ENCODE assay signal across 14 cellular contexts in the genomic region with DNA sequence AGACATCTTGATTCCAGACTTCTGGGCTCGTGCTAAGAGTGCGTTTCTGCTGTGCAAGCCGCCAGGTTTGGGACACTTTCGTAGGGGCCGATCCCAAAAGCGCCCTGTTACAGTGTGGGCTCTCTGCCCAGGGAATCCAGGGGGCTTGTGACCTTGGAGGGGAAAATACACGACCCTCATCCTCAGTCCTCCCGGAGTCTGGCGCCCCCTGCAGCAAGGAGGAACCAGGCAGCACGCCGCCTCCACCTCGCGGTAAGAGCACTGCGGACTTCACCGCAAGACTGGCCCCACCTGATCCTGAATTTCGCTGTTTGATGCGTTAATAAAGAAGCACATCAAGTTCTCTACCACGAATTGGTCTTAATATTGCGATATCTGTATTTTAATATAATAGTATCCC. TPM values are rescaled to one million over a fixed set of nuclear protein-coding genes. Genes with fewer than 3 reads are reported as not detected.
DNase-seq lines count a peak whose midpoint lies in the region; TF ChIP-seq lines count a peak whose summit lies in the region.
"Had no signal": no experiment of that assay in that cellular context is flagged by ENCODE, and none has a peak within 500 bp of the region (broad histone marks: within the 10 kb centered on the region; RNA-seq: fewer than 3 reads in every experiment).

No MANE protein-coding gene starts in this region.

- H3K4me2 ChIP-seq in neural progenitor cell = no peak overlapping the region

- H3K4me3 Mint-ChIP-seq in activated CD4-positive, alpha-beta T cell treated with anti-CD3 and anti-CD28 coated beads, Interleukin-2, amount 10 ng/mL, durations not matched to agents 24 days and 14 days = no peak overlapping the region
- no peak overlapping the region for H3K4me3 Mint-ChIP-seq in HFFc6
- no peak overlapping the region for H3K4me3 Mint-ChIP-seq in neural progenitor cell

- no peaks in the 10 kb centered on the region for H3K36me3 ChIP-seq in neural progenitor cell

- no peaks in the 10 kb centered on the region for H3K9me3 Mint-ChIP-seq in activated CD4-positive, alpha-beta T cell treated with anti-CD3 and anti-CD28 coated beads, Interleukin-2, amount 10 ng/mL, durations not matched to agents 24 days and 14 days
- H3K9me3 Mint-ChIP-seq in HFFc6 = no peaks in the 10 kb centered on the region
- H3K9me3 Mint-ChIP-seq in neural progenitor cell = no peaks in the 10 kb centered on the region

- H3K27ac Mint-ChIP-seq in activated CD4-positive, alpha-beta T cell treated with anti-CD3 and anti-CD28 coated beads, Interleukin-2, amount 10 ng/mL, durations not matched to agents 24 days and 14 days = no peak overlapping the region
- H3K27ac Mint-ChIP-seq in HFFc6 = no peak overlapping the region
- no peak overlapping the region for H3K27ac Mint-ChIP-seq in neural progenitor cell

- peaks cover 21% of the 10 kb centered on the region for H3K79me2 ChIP-seq in neural progenitor cell (ENCODE audit: low read depth)

- peaks cover 8% of the 10 kb centered on the region for H3K4me1 Mint-ChIP-seq in activated CD4-positive, alpha-beta T cell treated with anti-CD3 and anti-CD28 coated beads, Interleukin-2, amount 10 ng/mL, durations not matched to agents 24 days and 14 days
- H3K4me1 Mint-ChIP-seq in HFFc6 (ENCODE audit: low read depth) (peaks cover 23% of the 10 kb centered on the region), neural progenitor cell (peaks cover 23% of the 10 kb centered on the region)

- no peak overlapping the region for H2AFZ ChIP-seq in neural progenitor cell (replicated peaks)

- H3K9me3 ChIP-seq in neural progenitor cell (ENCODE audit: low read depth) = no peaks in the 10 kb centered on the region
- H3K9me3 ChIP-seq: esophagus squamous epithelium, neutrophil had no signal

- DNase-seq in activated CD4-positive, alpha-beta T cell treated with anti-CD3 and anti-CD28 coated beads, Interleukin-2, amount 10 ng/mL, durations not matched to agents 24 days and 14 days = peak; percentile 69
- DNase-seq in activated CD4-positive, alpha-beta T cell treated with anti-CD3 and anti-CD28 coated beads for 48 hours = no peak
- DNase-seq in HFFc6 = no peak
- no peak for DNase-seq in cardiac fibroblast (ENCODE audit: low read depth in 2 of 2)
- DNase-seq in neural progenitor cell (ENCODE audit: low spot score) = peak; percentile 41
- no peak for DNase-seq in NCI-H1092 treated with DMSO at 0.1 percent for 48 hours (lab: John Stamatoyannopoulos, UW)
- no peak for DNase-seq in GF-D8 (lab: John Stamatoyannopoulos, UW)
- no peak for DNase-seq in NCI-H2081 treated with DMSO at 0.1 percent for 48 hours (lab: John Stamatoyannopoulos, UW)
- DNase-seq: esophagus squamous epithelium, left colon, NCI-H1436, OCI-M1, T1000 had no signal

- H3F3A ChIP-seq in neural progenitor cell (ENCODE audit: low read depth) = peaks cover 7% of the 10 kb centered on the region

- intact Hi-C loops in activated CD4-positive, alpha-beta T cell treated with anti-CD3 and anti-CD28 coated beads, Interleukin-2, amount 10 ng/mL, durations not matched to agents 24 days and 14 days (cut with micrococcal nuclease) = no loop called here

- no peak overlapping the region for H3K9ac ChIP-seq in neural progenitor cell

- H3K4me3 ChIP-seq in cardiac fibroblast (replicated peaks in 1 of 2; ENCODE audit: low read depth in 2 of 2, low read length in 2 of 2) = no peak overlapping the region
- H3K4me3 ChIP-seq in neural progenitor cell = no peak overlapping the region
- H3K4me3 ChIP-seq: esophagus squamous epithelium had no signal

- H3K36me3 Mint-ChIP-seq in activated CD4-positive, alpha-beta T cell treated with anti-CD3 and anti-CD28 coated beads, Interleukin-2, amount 10 ng/mL, durations not matched to agents 24 days and 14 days (ENCODE audit: low read depth) = peaks cover 42% of the 10 kb centered on the region
- H3K36me3 Mint-ChIP-seq in HFFc6 (ENCODE audit: low read depth) (peaks cover 16% of the 10 kb centered on the region), neural progenitor cell (peaks cover 23% of the 10 kb centered on the region)

- H3K4me1 ChIP-seq in neural progenitor cell = no peaks in the 10 kb centered on the region

- H3K27ac ChIP-seq in neural progenitor cell = no peak overlapping the region
- H3K27ac ChIP-seq: esophagus squamous epithelium, neutrophil had no signal

- H4K20me1 ChIP-seq in neural progenitor cell (ENCODE audit: low read depth) = peaks cover 50% of the 10 kb centered on the region

- no peaks in the 10 kb centered on the region for H3K27me3 ChIP-seq in neural progenitor cell
- H3K27me3 ChIP-seq: esophagus squamous epithelium, neutrophil had no signal

- H3K27me3 Mint-ChIP-seq in activated CD4-positive, alpha-beta T cell treated with anti-CD3 and anti-CD28 coated beads, Interleukin-2, amount 10 ng/mL, durations not matched to agents 24 days and 14 days = no peaks in the 10 kb centered on the region
- H3K27me3 Mint-ChIP-seq in HFFc6 (ENCODE audit: insufficient read depth) (no peaks in the 10 kb centered on the region), neural progenitor cell (ENCODE audit: insufficient read depth, low read depth) (peaks cover 9% of the 10 kb centered on the region)

- TF ChIP-seq CTCF in HFFc6 (IDR thresholded peaks at IDR 0.05) (peak; percentile 71), cardiac fibroblast (IDR thresholded peaks at IDR 0.05; ENCODE audit: low read depth, low read length) (peak; percentile 42), neural progenitor cell (IDR thresholded peaks at IDR 0.05) (peak; percentile 59)

RNA-seq across cellular contexts. Expression of gene POLRMT, which starts 5.2 kb away (rescaled TPM):
- total RNA-seq in activated CD4-positive, alpha-beta T cell treated with anti-CD3 and anti-CD28 coated beads, Interleukin-2, amount 10 ng/mL, durations not matched to agents 24 days and 14 days = 103 and 104 TPM in 2 replicates
- 10 to 100 TPM; 29.9 to 44.2 (median 34.7) TPM for total RNA-seq in HFFc6 (2021; fragmentation: NEBNext Ultra II Directional; extraction: Animal tissue kit (Norgen Biotek cat#: 25700))
- total RNA-seq in neural progenitor cell (ENCODE audit: low replicate concordance) = 14.1 and 68.6 TPM in 2 replicates

RNA-seq across cellular contexts. Expression of gene FGF22, which starts 11.5 kb away (rescaled TPM):
- total RNA-seq in activated CD4-positive, alpha-beta T cell treated with anti-CD3 and anti-CD28 coated beads, Interleukin-2, amount 10 ng/mL, durations not matched to agents 24 days and 14 days = not detected in 2 replicates
- under 1 TPM in 2 of 6 experiments, not detected in 4; 0.17 to 0.18 TPM for total RNA-seq in HFFc6 (2021; fragmentation: NEBNext Ultra II Directional; extraction: Animal tissue kit (Norgen Biotek cat#: 25700))
- total RNA-seq in neural progenitor cell (ENCODE audit: low replicate concordance) = 0.37 TPM in 1 of 2 replicates, not detected in the other
- total RNA-seq: left colon had no signal

RNA-seq across cellular contexts. Expression of gene RNF126, which starts 34.8 kb away (rescaled TPM):
- total RNA-seq in activated CD4-positive, alpha-beta T cell treated with anti-CD3 and anti-CD28 coated beads, Interleukin-2, amount 10 ng/mL, durations not matched to agents 24 days and 14 days = 109 and 110 TPM in 2 replicates
- total RNA-seq in HFFc6 (2021; fragmentation: NEBNext Ultra II Directional; extraction: Animal tissue kit (Norgen Biotek cat#: 25700)) = 10 to 100 TPM; 35.8 to 39.2 (median 38.2) TPM
- total RNA-seq in neural progenitor cell (ENCODE audit: low replicate concordance) = 9.7 and 50.9 TPM in 2 replicates

RNA-seq across cellular contexts. Expression of gene HCN2, which starts 38.5 kb away (rescaled TPM):
- total RNA-seq in activated CD4-positive, alpha-beta T cell treated with anti-CD3 and anti-CD28 coated beads, Interleukin-2, amount 10 ng/mL, durations not matched to agents 24 days and 14 days = 1.1 TPM in 2 replicates
- total RNA-seq in HFFc6 (2021; fragmentation: NEBNext Ultra II Directional; extraction: Animal tissue kit (Norgen Biotek cat#: 25700)) = 1 to 10 TPM; 2.8 to 3.6 (median 3.1) TPM
- 0.06 TPM in 1 of 2 replicates, not detected in the other for total RNA-seq in neural progenitor cell (ENCODE audit: low replicate concordance)

RNA-seq across cellular contexts. Expression of gene FSTL3, which starts 48.0 kb away (rescaled TPM):
- total RNA-seq in activated CD4-positive, alpha-beta T cell treated with anti-CD3 and anti-CD28 coated beads, Interleukin-2, amount 10 ng/mL, durations not matched to agents 24 days and 14 days = 7.2 and 7.7 TPM in 2 replicates
- total RNA-seq in HFFc6 (2021; fragmentation: NEBNext Ultra II Directional; extraction: Animal tissue kit (Norgen Biotek cat#: 25700)) = 100 to 1,000 TPM in 3 of 6 experiments, 10 to 100 TPM in 3; 97.1 to 123 (median 101) TPM
- total RNA-seq in neural progenitor cell (ENCODE audit: low replicate concordance) = 2.4 and 21.9 TPM in 2 replicates

Comparison
In these comparisons a context has a peak if more than half of its experiments do, and no peak if none do; other contexts are left out.
1. DNase-seq: peak in activated CD4-positive, alpha-beta T cell treated with anti-CD3 and anti-CD28 coated beads, Interleukin-2, amount 10 ng/mL, durations not matched to agents 24 days and 14 days (single experiment) and neural progenitor cell (single experiment); none in activated CD4-positive, alpha-beta T cell treated with anti-CD3 and anti-CD28 coated beads for 48 hours (single experiment), HFFc6 (single experiment), cardiac fibroblast (0 of 2), NCI-H1092 treated with DMSO at 0.1 percent for 48 hours (single experiment), GF-D8 (single experiment) and NCI-H2081 treated with DMSO at 0.1 percent for 48 hours (single experiment).
2. Peak in every context shown above with its lines, with median percentiles within 50 percentile points of each other: CTCF ChIP-seq.